9 cellular contexts compared by ENCODE assay signal in the genomic region with DNA sequence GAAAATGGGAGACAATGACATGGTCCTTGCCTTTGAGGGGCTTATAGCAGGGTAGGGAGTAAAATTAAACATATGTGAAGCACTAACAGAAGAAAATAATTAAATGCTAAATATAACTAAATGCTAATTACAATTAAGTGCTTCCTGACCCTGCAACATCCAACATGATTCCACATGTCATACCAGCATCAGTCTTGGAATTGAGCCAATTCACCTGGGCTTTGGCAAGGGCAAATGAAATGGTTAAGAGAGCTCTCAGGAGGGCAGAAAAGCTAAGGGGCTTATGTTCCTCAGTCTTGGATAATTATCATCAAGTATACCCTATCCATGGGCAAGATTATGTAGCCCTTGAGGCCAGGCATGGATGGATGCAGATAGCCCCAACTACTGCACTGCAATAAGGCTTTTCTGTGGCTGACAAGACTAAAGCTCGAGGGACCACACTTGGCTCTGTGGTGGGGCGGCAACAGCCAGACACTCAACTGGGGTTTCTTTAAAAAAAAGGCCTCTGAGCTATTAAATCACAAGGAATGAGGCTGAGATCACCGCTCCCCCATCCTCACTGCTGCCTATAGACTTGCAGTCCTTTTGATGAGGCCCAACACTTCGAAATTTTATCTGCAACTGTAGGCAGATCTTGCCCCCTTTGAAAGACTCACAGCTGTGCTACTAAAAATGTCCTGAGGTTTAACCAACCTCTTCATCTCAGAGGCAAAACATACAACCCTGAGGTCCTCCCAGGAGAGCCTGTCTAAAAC. TPM values are rescaled to one million over a fixed set of nuclear protein-coding genes. Genes with fewer than 3 reads are reported as not detected.
A peak's percentile ranks its signal among the peaks of the same experiment; 100 is the strongest.
DNase-seq lines count a peak whose midpoint lies in the region; ATAC-seq and TF ChIP-seq lines count a peak whose summit lies in the region.
"Had no signal": no experiment of that assay in that cellular context is flagged by ENCODE, and none has a peak within 500 bp of the region (broad histone marks: within the 10 kb centered on the region; RNA-seq: fewer than 3 reads in every experiment).

No MANE protein-coding gene starts in this region.

- H3K27ac ChIP-seq in epithelial cell of prostate (peak overlapping the region; percentile 89), trophoblast cell (ENCODE audit: low read depth, low read length) (no peak overlapping the region)

- POLR2A ChIA-PET in T-cell (lab: Charles Lee): interaction anchor here (0.6 to 0.8 kb wide), 4 partner anchors 16 to 58 kb away, joined by 3 to 4 read pairs (median 3); no protein-coding TSS in a partner anchor

- H4K91ac ChIP-seq in trophoblast cell (ENCODE audit: low read depth, low read length): no peak overlapping the region

- no CpG with 5 or more reads among the region's 4 CpGs for WGBS in trophoblast cell (ENCODE audit: extremely low coverage, insufficient coverage, insufficient read length)

- H3K4me1 Mint-ChIP-seq in T-cell: peaks cover 44 to 47% (median 46%) of the 10 kb centered on the region in 3 donors
- H3K4me1 Mint-ChIP-seq in osteocyte (ENCODE audit: unreplicated experiment): peaks cover 24% of the 10 kb centered on the region

- no peak for TF ChIP-seq CTCF in osteocyte (IDR thresholded peaks at IDR 0.05)

- no peak overlapping the region for H3K4me3 ChIP-seq in trophoblast cell (ENCODE audit: low read depth, low read length)

- no peak overlapping the region for H3K14ac ChIP-seq in trophoblast cell (ENCODE audit: low read length)

- H3K27me3 Mint-ChIP-seq in T-cell (no peaks in the 10 kb centered on the region), osteocyte (ENCODE audit: unreplicated experiment) (no peaks in the 10 kb centered on the region)
- H3K27me3 Mint-ChIP-seq: activated CD4-positive, alpha-beta T cell treated with anti-CD3 and anti-CD28 coated beads for 36 hours had no signal

- no peak overlapping the region for H2BK120ac ChIP-seq in trophoblast cell (ENCODE audit: insufficient read depth, low read length, poor library complexity)

- no peak overlapping the region for H3K18ac ChIP-seq in trophoblast cell (ENCODE audit: low read length)

- no peaks in the 10 kb centered on the region for H3K9me3 ChIP-seq in trophoblast cell (ENCODE audit: insufficient read depth, low read depth, low read length)

- no peaks in the 10 kb centered on the region for H3K27me3 ChIP-seq in trophoblast cell (ENCODE audit: insufficient read depth, low read length)

- no peak overlapping the region for H3K9ac ChIP-seq in trophoblast cell (ENCODE audit: low read length)

- peaks cover 14% of the 10 kb centered on the region for H3K79me1 ChIP-seq in trophoblast cell (ENCODE audit: low read length)

- CTCF ChIA-PET in T-cell (lab: Charles Lee): interaction anchor here (0.6 to 1.1 kb wide), 4 partner anchors 12 to 106 kb away, joined by 3 to 5 read pairs (median 4); no protein-coding TSS in a partner anchor

- H3K36me3 Mint-ChIP-seq in T-cell (peaks cover 17% of the 10 kb centered on the region), osteocyte (ENCODE audit: unreplicated experiment) (peaks cover 14% of the 10 kb centered on the region)

- H3K9me3 Mint-ChIP-seq in T-cell: no peaks in the 10 kb centered on the region
- no peaks in the 10 kb centered on the region for H3K9me3 Mint-ChIP-seq in osteocyte (ENCODE audit: unreplicated experiment)

- H3K27ac Mint-ChIP-seq in T-cell (no peak overlapping the region), osteocyte (ENCODE audit: unreplicated experiment) (no peak overlapping the region)
- H3K27ac Mint-ChIP-seq: activated CD4-positive, alpha-beta T cell treated with anti-CD3 and anti-CD28 coated beads for 36 hours had no signal

- H3K4me3 Mint-ChIP-seq in T-cell (no peak overlapping the region), osteocyte (ENCODE audit: unreplicated experiment) (no peak overlapping the region)
- H3K4me3 Mint-ChIP-seq: activated CD4-positive, alpha-beta T cell treated with anti-CD3 and anti-CD28 coated beads for 36 hours had no signal

- peak; percentile 53 for DNase-seq in COR-L47 (lab: John Stamatoyannopoulos, UW)
- peak; percentile 53 for DNase-seq in NCI-H345 (lab: John Stamatoyannopoulos, UW)
- DNase-seq in epithelial cell of prostate (ENCODE audit: low read depth, low spot score): no peak
- no peak for DNase-seq in trophoblast cell
- DNase-seq in T-cell: no peak
- DNase-seq in osteocyte (ENCODE audit: extremely low spot score, unreplicated experiment): no peak
- DNase-seq in NCI-H1048 (lab: John Stamatoyannopoulos, UW): no peak
- DNase-seq: activated CD4-positive, alpha-beta T cell treated with anti-CD3 and anti-CD28 coated beads for 36 hours had no signal

- H2AFZ ChIP-seq in trophoblast cell (ENCODE audit: insufficient read depth, low read length, poor library complexity): no peak overlapping the region

- no peak overlapping the region for H2AK5ac ChIP-seq in trophoblast cell (ENCODE audit: low read length)

- no peak overlapping the region for H2BK5ac ChIP-seq in trophoblast cell (ENCODE audit: low read depth, low read length, poor library complexity)

- H3K79me2 ChIP-seq in trophoblast cell (ENCODE audit: control insufficient read depth, insufficient read depth, low read length, poor library complexity): peaks cover 14% of the 10 kb centered on the region

- no peak overlapping the region for H3K23ac ChIP-seq in trophoblast cell (ENCODE audit: low read length)

- no peak overlapping the region for H3K4me2 ChIP-seq in trophoblast cell (ENCODE audit: low read length)

- no peak for ATAC-seq in T-cell (replicated peaks in 1 of 4)
- ATAC-seq in HG02970 (IDR thresholded peaks at IDR 0.05; ENCODE audit: low FRiP score, unreplicated experiment): no peak
- ATAC-seq: activated CD4-positive, alpha-beta T cell treated with anti-CD3 and anti-CD28 coated beads for 36 hours had no signal

- peaks cover 23% of the 10 kb centered on the region in 2 experiments for H3K4me1 ChIP-seq in trophoblast cell (ENCODE audit: control insufficient read depth in 1 of 2, insufficient read depth in 2 of 2, low read length in 2 of 2)

- H4K12ac ChIP-seq in trophoblast cell (ENCODE audit: low read depth, low read length): no peak overlapping the region

- peaks cover 11 to 13% of the 10 kb centered on the region in 2 experiments for H3K36me3 ChIP-seq in trophoblast cell (ENCODE audit: control insufficient read depth in 1 of 2, insufficient read depth in 2 of 2, low read length in 2 of 2)

- H2BK12ac ChIP-seq in trophoblast cell (ENCODE audit: low read length): no peak overlapping the region

- H3K4ac ChIP-seq in trophoblast cell (ENCODE audit: low read depth, low read length): peak overlapping the region; percentile 68

- no peak overlapping the region for H4K8ac ChIP-seq in trophoblast cell (ENCODE audit: low read depth, low read length)

RNA-seq across cellular contexts. Expression of a gene that starts 39.0 kb away (rescaled TPM):
- 4.6 TPM in 2 replicates for polyA plus RNA-seq in trophoblast cell (2013)
- total RNA-seq in T-cell: 10 to 100 TPM; 18.4 to 29.2 (median 22.4) TPM
- 8.8 and 9.6 TPM in 2 replicates for total RNA-seq in osteocyte

RNA-seq across cellular contexts. Expression of a gene that starts 42.6 kb away (rescaled TPM):
- 86.2 and 86.4 TPM in 2 replicates for polyA plus RNA-seq in trophoblast cell (2013)
- 100 to 1,000 TPM; 237 to 386 (median 343) TPM for total RNA-seq in T-cell
- 238 and 247 TPM in 2 replicates for total RNA-seq in osteocyte

RNA-seq across cellular contexts. Expression of a gene that starts 42.9 kb away (rescaled TPM):
- polyA plus RNA-seq in trophoblast cell (2013): 3.8 and 4.1 TPM in 2 replicates
- total RNA-seq in T-cell (1 to 10 TPM; 2.5 to 5.1 (median 3.7) TPM), osteocyte (9.1 and 10.9 TPM in 2 replicates)

Comparison
In these comparisons a context has a peak if more than half of its experiments do, and no peak if none do; other contexts are left out.
1. DNase-seq: peak in COR-L47 (single experiment) and NCI-H345 (single experiment); none in epithelial cell of prostate (single experiment), trophoblast cell (0 of 2), T-cell (0 of 34), osteocyte (single experiment) and NCI-H1048 (single experiment).